1 cellular context compared by ENCODE assay signal in genomic region chr2:85539361-85540130, GRCh38.
TF ChIP-seq lines count a peak whose summit lies in the region.

No MANE protein-coding gene starts in this region.

TF ChIP-seq in HepG2, 621 proteins besides CTCF, POLR2A, EP300 and RAD21 (continued from another document and continues in another):
- TF ChIP-seq ARNTL (CRISPR knock-in tag; IDR thresholded peaks at IDR 0.05) (peak; percentile 87), HOXD1 (CRISPR knock-in tag; IDR thresholded peaks at IDR 0.05) (no peak), ISL2 (CRISPR knock-in tag; IDR thresholded peaks at IDR 0.05) (0 out of 2 replicates have a peak, but pooled peaks have one; percentile 46), NFE2L2 (IDR thresholded peaks at IDR 0.05; ENCODE audit: low read length) (no peak), STAT5B (CRISPR knock-in tag; IDR thresholded peaks at IDR 0.05) (no peak), XBP1 (CRISPR knock-in tag; IDR thresholded peaks at IDR 0.05) (no peak), NCOR1 (IDR thresholded peaks at IDR 0.05; ENCODE audit: borderline replicate concordance, low read length) (no peak; the same call in 1 of the 2 replicates), ZIK1 (CRISPR knock-in tag; IDR thresholded peaks at IDR 0.05; ENCODE audit: borderline replicate concordance, low read depth) (peak; percentile 66; the same call in 1 of the 2 replicates), TFAP4 (IDR thresholded peaks at IDR 0.05; ENCODE audit: borderline replicate concordance, low read depth) (no peak), PRPF4 (IDR thresholded peaks at IDR 0.05; ENCODE audit: low read depth, low read length, poor library complexity, severe bottlenecking) (no peak), ZFP82 (CRISPR knock-in tag; IDR thresholded peaks at IDR 0.05; ENCODE audit: borderline replicate concordance) (peak; percentile 78; the same call in 1 of the 2 replicates), ZNF414 (CRISPR knock-in tag; IDR thresholded peaks at IDR 0.05) (peak; percentile 95; the same call in 1 of the 2 replicates), PRMT3 (CRISPR knock-in tag; IDR thresholded peaks at IDR 0.05; ENCODE audit: borderline replicate concordance, low read depth) (peak; percentile 46; the same call in 1 of the 2 replicates), ZNF44 (CRISPR knock-in tag; IDR thresholded peaks at IDR 0.05) (no peak), NR2F2 (IDR thresholded peaks at IDR 0.05; ENCODE audit: borderline replicate concordance, low read depth) (no peak), ZNF577 (CRISPR knock-in tag; IDR thresholded peaks at IDR 0.05; ENCODE audit: borderline replicate concordance, low read depth) (no peak), ADNP (CRISPR knock-in tag; IDR thresholded peaks at IDR 0.05) (no peak), ZNF282 (IDR thresholded peaks at IDR 0.05; ENCODE audit: partially characterized antibody) (no peak), ZNF770 (CRISPR knock-in tag; IDR thresholded peaks at IDR 0.05) (0 out of 2 replicates have a peak, but pooled peaks have one; percentile 23), ATF7-NPFF (CRISPR knock-in tag; IDR thresholded peaks at IDR 0.05; ENCODE audit: low read depth) (peak; percentile 19), ZKSCAN8 (CRISPR knock-in tag; IDR thresholded peaks at IDR 0.05; ENCODE audit: borderline replicate concordance) (no peak), DNMT1 (CRISPR knock-in tag; IDR thresholded peaks at IDR 0.05) (peak; percentile 91), HNF4A (CRISPR knock-in tag; IDR thresholded peaks at IDR 0.05) (no peak; the same call in 1 of the 2 replicates), ESRRA (CRISPR knock-in tag; IDR thresholded peaks at IDR 0.05; ENCODE audit: low read depth) (peak; percentile 85), ZBTB10 (CRISPR knock-in tag; IDR thresholded peaks at IDR 0.05; ENCODE audit: borderline replicate concordance) (no peak), ZFP91 (CRISPR knock-in tag; IDR thresholded peaks at IDR 0.05; ENCODE audit: borderline replicate concordance) (0 out of 2 replicates have a peak, but pooled peaks have one; percentile 42), AHR (CRISPR knock-in tag; IDR thresholded peaks at IDR 0.05) (no peak; the same call in 1 of the 2 replicates), ZMYM3 (CRISPR knock-in tag; IDR thresholded peaks at IDR 0.05) (0 out of 2 replicates have a peak, but pooled peaks have one; percentile 7), KLF12 (CRISPR knock-in tag; IDR thresholded peaks at IDR 0.05; ENCODE audit: borderline replicate concordance) (no peak), ZNF484 (CRISPR knock-in tag; IDR thresholded peaks at IDR 0.05; ENCODE audit: borderline replicate concordance, low read depth) (peak; percentile 80; the same call in 1 of the 2 replicates), ZNF350 (CRISPR knock-in tag; IDR thresholded peaks at IDR 0.05; ENCODE audit: borderline replicate concordance, low read depth) (no peak; the same call in 1 of the 2 replicates), GTF2F1 (IDR thresholded peaks at IDR 0.05; ENCODE audit: low read length) (no peak), CHD4 (IDR thresholded peaks at IDR 0.05; ENCODE audit: borderline replicate concordance, low read length) (0 out of 2 replicates have a peak, but pooled peaks have one; percentile 51), ZNF207 (IDR thresholded peaks at IDR 0.05; ENCODE audit: borderline replicate concordance) (no peak), ZNF441 (CRISPR knock-in tag; IDR thresholded peaks at IDR 0.05; ENCODE audit: borderline replicate concordance) (no peak), ZNF329 (CRISPR knock-in tag; IDR thresholded peaks at IDR 0.05; ENCODE audit: low read depth) (peak; percentile 16; the same call in 1 of the 2 replicates), ZNF274 (CRISPR knock-in tag; IDR thresholded peaks at IDR 0.05) (peak; percentile 89), TOE1 (CRISPR knock-in tag; IDR thresholded peaks at IDR 0.05) (no peak), RBFOX2 (IDR thresholded peaks at IDR 0.05; ENCODE audit: low read depth, low read length) (peak; percentile 94), CSRNP2 (CRISPR knock-in tag; conservative IDR thresholded peaks at IDR 0.05; ENCODE audit: low read depth) (no peak; the same call in none of the 2 replicates), RFX3 (CRISPR knock-in tag; IDR thresholded peaks at IDR 0.05) (no peak), ZC3H4 (CRISPR knock-in tag; IDR thresholded peaks at IDR 0.05; ENCODE audit: borderline replicate concordance) (peak; percentile 97), CERS6 (CRISPR knock-in tag; IDR thresholded peaks at IDR 0.05) (0 out of 2 replicates have a peak, but pooled peaks have one; percentile 36), ZNF607 (CRISPR knock-in tag; IDR thresholded peaks at IDR 0.05; ENCODE audit: borderline replicate concordance) (no peak; the same call in 1 of the 2 replicates), POGZ (CRISPR knock-in tag; IDR thresholded peaks at IDR 0.05) (no peak; the same call in 1 of the 2 replicates), MTF2 (CRISPR knock-in tag; IDR thresholded peaks at IDR 0.05; ENCODE audit: borderline replicate concordance) (peak; percentile 92; the same call in 1 of the 2 replicates), ZBTB3 (CRISPR knock-in tag; IDR thresholded peaks at IDR 0.05; ENCODE audit: borderline replicate concordance, low read depth) (no peak), TEAD3 (CRISPR knock-in tag; optimal IDR thresholded peaks at IDR 0.05; ENCODE audit: borderline replicate concordance) (no peak), ZNF704 (CRISPR knock-in tag; IDR thresholded peaks at IDR 0.05; ENCODE audit: borderline replicate concordance) (peak; percentile 82; the same call in 1 of the 2 replicates), THAP7 (CRISPR knock-in tag; IDR thresholded peaks at IDR 0.05) (no peak), PLSCR1 (CRISPR knock-in tag; IDR thresholded peaks at IDR 0.05; ENCODE audit: borderline replicate concordance) (peak; percentile 81; the same call in 1 of the 2 replicates), CSRNP1 (CRISPR knock-in tag; IDR thresholded peaks at IDR 0.05) (peak; percentile 23; the same call in 1 of the 2 replicates), ZNF713 (CRISPR knock-in tag; IDR thresholded peaks at IDR 0.05) (no peak)
